ENCODE assay signal across 24 cellular contexts in the genomic region with DNA sequence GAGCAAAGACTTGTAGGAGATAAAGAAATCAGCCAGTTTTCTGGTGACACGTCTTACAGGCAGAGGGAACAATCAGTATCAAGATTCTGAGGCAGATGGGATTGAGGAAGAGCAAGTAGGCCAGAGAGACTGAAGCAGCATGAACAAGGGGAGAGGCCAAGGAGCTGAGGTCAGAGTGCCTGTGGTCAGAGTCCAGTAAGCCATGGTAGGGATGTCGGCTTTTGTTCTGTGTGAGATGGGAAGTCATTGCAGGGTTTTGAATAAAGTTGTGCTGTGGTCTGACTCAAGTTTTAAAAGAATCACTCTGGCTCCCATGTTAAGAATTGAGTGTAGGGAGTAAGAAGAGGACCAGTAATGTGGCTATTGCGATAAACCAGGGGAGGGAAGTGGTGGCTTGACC.
DNase-seq lines count a peak whose midpoint lies in the region; ATAC-seq, FAIRE-seq and TF ChIP-seq lines count a peak whose summit lies in the region.
"Had no signal": no experiment of that assay in that cellular context is flagged by ENCODE, and none has a peak within 500 bp of the region (broad histone marks: within the 10 kb centered on the region; RNA-seq: fewer than 3 reads in every experiment).

No MANE protein-coding gene starts in this region.

- H3K4me3 ChIP-seq in breast epithelium, result no peak overlapping the region
- H3K4me3 ChIP-seq in K562, result no peak overlapping the region

- no peak overlapping the region for H3K4me3 Mint-ChIP-seq in MCF 10A (ENCODE audit: unreplicated experiment)
- H3K4me3 Mint-ChIP-seq in natural killer cell, result peak overlapping the region; percentile 48
- H3K4me3 Mint-ChIP-seq: activated CD4-positive, alpha-beta T cell treated with anti-CD3 and anti-CD28 coated beads, Interleukin-2, amount 10 ng/mL, durations not matched to agents 7 days and 5 days; activated naive CD4-positive, alpha-beta T cell treated with anti-CD3 and anti-CD28 coated beads for 36 hours; stimulated activated naive CD8-positive, alpha-beta T cell treated with anti-CD3 and anti-CD28 coated beads, Interleukin-15, Interleukin-2, amounts not matched to agents 100 ng/mL and 50 ng/mL, for 24 hours had no signal

- H3K27ac ChIP-seq in breast epithelium (no peak overlapping the region), K562 (ENCODE audit: extremely low read depth, low read depth, low read length) (no peak overlapping the region)
- H3K27ac ChIP-seq: brain microvascular endothelial cell, gastrocnemius medialis had no signal

- no peak overlapping the region for H3K4me2 ChIP-seq in K562 (ENCODE audit: insufficient read depth, low read length)

- intact Hi-C loops in MCF 10A (cut with micrococcal nuclease), result no loop called here
- intact Hi-C loops in breast epithelium (cut with DNase I; ENCODE audit: low total_unique reads), result no loop called here
- intact Hi-C loops in K562 (cut with micrococcal nuclease), result no loop called here
- intact Hi-C loops in natural killer cell (cut with micrococcal nuclease), result no loop called here

- no peaks in the 10 kb centered on the region for H4K20me1 ChIP-seq in K562 (replicated peaks; ENCODE audit: control insufficient read depth, insufficient read depth, low read length)

- TF ChIP-seq POLR2A in breast epithelium (IDR thresholded peaks at IDR 0.05), result no peak
- no peak for TF ChIP-seq POLR2A in K562 (conservative IDR thresholded peaks at IDR 0.05)

- TF ChIP-seq EP300 in K562 (IDR thresholded peaks at IDR 0.05; ENCODE audit: low read length), result no peak

- H2AFZ ChIP-seq in K562 (ENCODE audit: low read depth, low read length), result peak overlapping the region; percentile 22

- CTCF ChIA-PET in MCF 10A (lab: Yijun Ruan, JAX), result interaction anchor here (0.8 to 1.1 kb wide), 2 partner anchors 10 to 267 kb away, joined by 3 read pairs; no protein-coding TSS in a partner anchor
- CTCF ChIA-PET in K562 (lab: Yijun Ruan, JAX; ENCODE audit: low intra/inter-chr PET ratio), result no interaction called here

- H3K4me1 Mint-ChIP-seq in MCF 10A (ENCODE audit: insufficient read depth, unreplicated experiment) (peaks cover 10% of the 10 kb centered on the region), natural killer cell (peaks cover 32 to 35% of the 10 kb centered on the region in 2 donors)

- no peak for TF ChIP-seq RAD21 in K562 (CRISPR knock-in tag; conservative IDR thresholded peaks at IDR 0.05 in 1 of 2, IDR thresholded peaks at IDR 0.05 in 1 of 2)

- 23% methylated on average over 3 of the region's 3 CpGs for WGBS in K562 (ENCODE audit: insufficient coverage, low coverage, missing lambda C conversion rate)

- no peaks in the 10 kb centered on the region for H3K9me1 ChIP-seq in K562 (ENCODE audit: control insufficient read depth, insufficient read depth, low read length)

- H3K9ac ChIP-seq in K562 (ENCODE audit: insufficient read depth in 1 of 2, low read depth in 2 of 2, low read length in 2 of 2), result no peak overlapping the region

- no peak for TF ChIP-seq CTCF in MCF 10A (IDR thresholded peaks at IDR 0.05; ENCODE audit: unreplicated experiment)
- no peak for TF ChIP-seq CTCF in breast epithelium (IDR thresholded peaks at IDR 0.05)
- no peak for TF ChIP-seq CTCF in K562 (IDR thresholded peaks at IDR 0.05 in 2 of 3, conservative IDR thresholded peaks at IDR 0.05 in 1 of 3; ENCODE audit: insufficient read depth in 2 of 3, low read depth in 1 of 3, low read length in 3 of 3)
- no peak for TF ChIP-seq CTCF in natural killer cell (IDR thresholded peaks at IDR 0.05)

- H3K27me3 ChIP-seq in breast epithelium, result no peaks in the 10 kb centered on the region
- no peaks in the 10 kb centered on the region for H3K27me3 ChIP-seq in K562 (ENCODE audit: control insufficient read depth in 2 of 2, insufficient read depth in 2 of 2, low read length in 2 of 2)
- H3K27me3 ChIP-seq: brain microvascular endothelial cell, gastrocnemius medialis had no signal

- peak; percentile 38; the same call in 2 of the 3 replicates for ATAC-seq in K562
- ATAC-seq in natural killer cell, result peak in 1 of 3 donors; percentile 24
- no peak for ATAC-seq in HG02970 (IDR thresholded peaks at IDR 0.05; ENCODE audit: low FRiP score, unreplicated experiment)
- ATAC-seq: gastrocnemius medialis; HCT116; naive thymus-derived CD4-positive, alpha-beta T cell had no signal

- FAIRE-seq in K562 (lab: Jason Lieb, UNC), result no peak
- FAIRE-seq: GM18507 had no signal

- in situ Hi-C loops in K562 (cut with MboI), result no loop called here

- H3K79me2 ChIP-seq in K562 (ENCODE audit: control insufficient read depth, insufficient read depth, low read length), result no peaks in the 10 kb centered on the region

- H3K4me1 ChIP-seq in breast epithelium, result no peaks in the 10 kb centered on the region
- H3K4me1 ChIP-seq in K562 (replicated peaks in 1 of 2; ENCODE audit: control insufficient read depth in 2 of 2, insufficient read depth in 2 of 2, low read length in 2 of 2), result peaks cover 6 to 17% of the 10 kb centered on the region in 2 experiments; a peak in 4 of 5 replicates
- H3K4me1 ChIP-seq: gastrocnemius medialis had no signal

- POLR2A ChIA-PET in MCF 10A (lab: Yijun Ruan, JAX) (no interaction called here), K562 (lab: Yijun Ruan, JAX) (interaction anchor here (0.7 kb wide), 1 partner anchor 13 kb away, joined by 3 read pairs; no protein-coding TSS in a partner anchor)

- H3K9me3 ChIP-seq in breast epithelium (no peaks in the 10 kb centered on the region), K562 (replicated peaks; ENCODE audit: control insufficient read depth, insufficient read depth, low read depth, low read length) (0 out of 2 replicates have a peak, but pooled peaks cover 2% of the 10 kb centered on the region)
- H3K9me3 ChIP-seq: gastrocnemius medialis had no signal

- H3K36me3 ChIP-seq in breast epithelium, result no peaks in the 10 kb centered on the region
- H3K36me3 ChIP-seq in K562 (ENCODE audit: control insufficient read depth, insufficient read depth, low read length), result no peaks in the 10 kb centered on the region
- H3K36me3 ChIP-seq: brain microvascular endothelial cell, gastrocnemius medialis had no signal

- BruUV-seq in MCF 10A (replicated peaks; lab: Mats Ljungman, UMichigan) (no TSS peak), K562 (replicated peaks; lab: Mats Ljungman, UMichigan) (no TSS peak)

- H3K27me3 Mint-ChIP-seq in MCF 10A (ENCODE audit: insufficient read depth, unreplicated experiment) (no peaks in the 10 kb centered on the region), natural killer cell (ENCODE audit: low read depth in 2 of 2) (no peaks in the 10 kb centered on the region)
- H3K27me3 Mint-ChIP-seq: activated CD4-positive, alpha-beta T cell treated with anti-CD3 and anti-CD28 coated beads, Interleukin-2, amount 10 ng/mL, durations not matched to agents 7 days and 5 days had no signal

- peak overlapping the region; percentile 11 for H3K27ac Mint-ChIP-seq in MCF 10A (ENCODE audit: low read depth, unreplicated experiment)
- peak overlapping the region; percentile 31 to 45 for H3K27ac Mint-ChIP-seq in natural killer cell
- H3K27ac Mint-ChIP-seq: activated CD4-positive, alpha-beta T cell treated with anti-CD3 and anti-CD28 coated beads, Interleukin-2, amount 10 ng/mL, durations not matched to agents 7 days and 5 days; activated naive CD4-positive, alpha-beta T cell treated with anti-CD3 and anti-CD28 coated beads for 36 hours; naive thymus-derived CD4-positive, alpha-beta T cell; stimulated activated naive CD8-positive, alpha-beta T cell treated with anti-CD3 and anti-CD28 coated beads, Interleukin-15, Interleukin-2, amounts not matched to agents 100 ng/mL and 50 ng/mL, for 24 hours had no signal

- H3K9me3 Mint-ChIP-seq in MCF 10A (ENCODE audit: unreplicated experiment) (no peaks in the 10 kb centered on the region), natural killer cell (no peaks in the 10 kb centered on the region)

- no peaks in the 10 kb centered on the region for H3K36me3 Mint-ChIP-seq in MCF 10A (ENCODE audit: insufficient read depth, unreplicated experiment)
- H3K36me3 Mint-ChIP-seq in natural killer cell, result no peaks in the 10 kb centered on the region

- DNase-seq in MCF 10A (ENCODE audit: unreplicated experiment), result no peak
- DNase-seq in breast epithelium (ENCODE audit: low spot score in 2 of 2), result no peak
- peak in 1 of 4 experiments; percentile 16 for DNase-seq in K562 (ENCODE audit: extremely low read depth in 1 of 4, low spot score in 3 of 4)
- no peak for DNase-seq in natural killer cell
- DNase-seq in amygdala (lab: John Stamatoyannopoulos, UW), result no peak
- DNase-seq in stimulated activated CD4-positive, alpha-beta T cell treated with anti-CD3 and anti-CD28 coated beads, Interleukin-4, amount 100 ng/mL, for 4 hours, result no peak
- DNase-seq in C1 segment of cervical spinal cord (lab: John Stamatoyannopoulos, UW), result no peak
- DNase-seq: activated CD4-positive, alpha-beta T cell treated with anti-CD3 and anti-CD28 coated beads, Interleukin-2, amount 10 ng/mL, durations not matched to agents 7 days and 5 days; activated naive CD4-positive, alpha-beta T cell treated with anti-CD3 and anti-CD28 coated beads for 36 hours; brain microvascular endothelial cell; dermis blood vessel endothelial cell; DND-41; erythroblast; gastrocnemius medialis; naive thymus-derived CD4-positive, alpha-beta T cell; NCI-H187 treated with DMSO at 0.1 percent for 48 hours; NCI-H446 treated with DMSO at 0.1 percent for 48 hours; Right ventricle myocardium superior; stimulated activated CD4-positive, alpha-beta T cell treated with anti-CD3 and anti-CD28 coated beads, Interleukin-15, amount 100 ng/mL, for 24 hours; T1000 had no signal

TF ChIP-seq in K562, 482 proteins besides CTCF, POLR2A, EP300 and RAD21 (continues in another document):
- no peak for TF ChIP-seq IRF9 (tag; IDR thresholded peaks at IDR 0.05)
- TF ChIP-seq MCM7 (IDR thresholded peaks at IDR 0.05), result no peak
- no peak for TF ChIP-seq SOX6 (IDR thresholded peaks at IDR 0.05)
- TF ChIP-seq DIDO1 (tag; IDR thresholded peaks at IDR 0.05; ENCODE audit: low read depth), result 0 out of 2 replicates have a peak, but pooled peaks have one; percentile 14
- no peak for TF ChIP-seq ZKSCAN3 (CRISPR knock-in tag; IDR thresholded peaks at IDR 0.05)
